22 cellular contexts compared by ENCODE assay signal in the genomic region with DNA sequence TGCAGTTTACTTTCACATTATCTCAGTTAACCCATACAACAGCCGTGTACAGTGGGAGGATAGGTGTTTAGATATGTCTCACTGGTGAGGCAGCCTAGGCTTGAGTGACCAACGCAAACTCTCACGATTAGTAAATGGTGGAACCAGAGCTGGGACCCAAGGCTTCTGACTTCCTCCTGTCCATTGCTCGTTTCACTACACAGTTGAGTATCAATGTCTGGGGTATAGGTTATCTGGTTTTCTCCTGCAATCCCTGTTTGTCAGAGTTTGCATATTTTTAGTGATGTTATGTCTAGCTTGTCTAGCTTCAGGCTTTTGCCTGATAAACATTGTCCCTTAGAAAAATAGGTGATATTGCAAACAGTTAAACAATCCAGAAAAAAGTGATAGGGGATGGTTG.
"Had no signal": no experiment of that assay in that cellular context is flagged by ENCODE, and none has a peak within 500 bp of the region (broad histone marks: within the 10 kb centered on the region; RNA-seq: fewer than 3 reads in every experiment).

No MANE protein-coding gene starts in this region.

- H3K4me1 Mint-ChIP-seq: nephron had no signal

- H3K27me3 ChIP-seq: body of pancreas, foreskin keratinocyte, right lobe of liver, stomach had no signal

- ATAC-seq: activated CD4-positive, CD25-positive, alpha-beta regulatory T cell treated with anti-CD3 and anti-CD28 coated beads, Interleukin-2, amount 50 U/mL, for 24 hours; body of pancreas; foreskin keratinocyte; left colon; right lobe of liver had no signal

- H3K9me3 Mint-ChIP-seq: activated CD4-positive, alpha-beta memory T cell treated with anti-CD3 and anti-CD28 coated beads, Interleukin-2, amount 10 ng/mL, durations not matched to agents 7 days and 5 days; activated CD4-positive, alpha-beta T cell treated with anti-CD3 and anti-CD28 coated beads, Interleukin-2, amount 10 ng/mL, durations not matched to agents 24 days and 14 days; activated naive CD4-positive, alpha-beta T cell treated with anti-CD3 and anti-CD28 coated beads, Interleukin-2, amount 50 U/mL, for 24 hours; nephron; T-helper 2 cell treated with Interferon-gamma antibody and Interleukin-4, amounts not matched to agents 5 μg/mL and 100 μg/mL, for 36 hours; type B pancreatic cell had no signal

- H3K27ac ChIP-seq: body of pancreas, foreskin keratinocyte, right lobe of liver, skin epidermis, stomach, VCaP had no signal

- H3K4me3 ChIP-seq: body of pancreas, right lobe of liver, skin epidermis, stomach had no signal

- DNase-seq: activated CD4-positive, alpha-beta memory T cell treated with anti-CD3 and anti-CD28 coated beads, Interleukin-2, amount 10 ng/mL, durations not matched to agents 7 days and 5 days; activated CD4-positive, alpha-beta T cell treated with anti-CD3 and anti-CD28 coated beads, Interleukin-2, amount 10 ng/mL, durations not matched to agents 24 days and 14 days; activated gamma-delta T cell treated with Interleukin-2 at 50 U/mL for 16 hours; anterior cingulate cortex; body of pancreas; caudate nucleus; dermis blood vessel endothelial cell; effector CD8-positive, alpha-beta T cell; foreskin keratinocyte; left colon; mesenchymal stem cell; posterior cingulate gyrus; right lobe of liver; stimulated activated CD4-positive, alpha-beta T cell treated with anti-CD3 and anti-CD28 coated beads, Interleukin-1b, Interleukin-23, amount 100 ng/mL, for 48 hours; stomach had no signal

- H3K27ac Mint-ChIP-seq: activated CD4-positive, alpha-beta memory T cell treated with anti-CD3 and anti-CD28 coated beads, Interleukin-2, amount 10 ng/mL, durations not matched to agents 7 days and 5 days; activated CD4-positive, alpha-beta T cell treated with anti-CD3 and anti-CD28 coated beads, Interleukin-2, amount 10 ng/mL, durations not matched to agents 24 days and 14 days; activated naive CD4-positive, alpha-beta T cell treated with anti-CD3 and anti-CD28 coated beads, Interleukin-2, amount 50 U/mL, for 24 hours; nephron; T-helper 2 cell treated with Interferon-gamma antibody and Interleukin-4, amounts not matched to agents 5 μg/mL and 100 μg/mL, for 36 hours; type B pancreatic cell had no signal

- H3K4me1 ChIP-seq: body of pancreas, right lobe of liver, stomach had no signal

- H3K9me3 ChIP-seq: body of pancreas, right lobe of liver, stomach had no signal

- H3K27me3 Mint-ChIP-seq: activated CD4-positive, alpha-beta memory T cell treated with anti-CD3 and anti-CD28 coated beads, Interleukin-2, amount 10 ng/mL, durations not matched to agents 7 days and 5 days; activated CD4-positive, alpha-beta T cell treated with anti-CD3 and anti-CD28 coated beads, Interleukin-2, amount 10 ng/mL, durations not matched to agents 24 days and 14 days; activated naive CD4-positive, alpha-beta T cell treated with anti-CD3 and anti-CD28 coated beads, Interleukin-2, amount 50 U/mL, for 24 hours; type B pancreatic cell had no signal

- H3K4me3 Mint-ChIP-seq: activated CD4-positive, alpha-beta memory T cell treated with anti-CD3 and anti-CD28 coated beads, Interleukin-2, amount 10 ng/mL, durations not matched to agents 7 days and 5 days; activated CD4-positive, alpha-beta T cell treated with anti-CD3 and anti-CD28 coated beads, Interleukin-2, amount 10 ng/mL, durations not matched to agents 24 days and 14 days; activated naive CD4-positive, alpha-beta T cell treated with anti-CD3 and anti-CD28 coated beads, Interleukin-2, amount 50 U/mL, for 24 hours; nephron; T-helper 2 cell treated with Interferon-gamma antibody and Interleukin-4, amounts not matched to agents 5 μg/mL and 100 μg/mL, for 36 hours; type B pancreatic cell had no signal
